20 cellular contexts compared by ENCODE assay signal in genomic region chr9:130772185-130772584, GRCh38.
"Had no signal": no experiment of that assay in that cellular context is flagged by ENCODE, and none has a peak within 500 bp of the region (broad histone marks: within the 10 kb centered on the region; RNA-seq: fewer than 3 reads in every experiment).

No MANE protein-coding gene starts in this region.

- H3K36me3 ChIP-seq: gastroesophageal sphincter, neutrophil, right atrium auricular region, stomach, thoracic aorta, transverse colon had no signal

- H3K27ac ChIP-seq: dorsolateral prefrontal cortex, gastroesophageal sphincter, neutrophil, right atrium auricular region, stomach, thoracic aorta had no signal

- H3K27ac Mint-ChIP-seq: immature natural killer cell; naive thymus-derived CD8-positive, alpha-beta T cell had no signal

- H3K27me3 Mint-ChIP-seq: naive thymus-derived CD8-positive, alpha-beta T cell had no signal

- H3K4me3 Mint-ChIP-seq: immature natural killer cell; naive thymus-derived CD8-positive, alpha-beta T cell had no signal

- ATAC-seq: esophagus mucosa; gastroesophageal sphincter; mucosa of descending colon; naive thymus-derived CD8-positive, alpha-beta T cell had no signal

- DNase-seq: cortex of kidney; dorsolateral prefrontal cortex; effector CD8-positive, alpha-beta T cell; foreskin fibroblast; glutamatergic neuron; immature natural killer cell; naive thymus-derived CD8-positive, alpha-beta T cell; posterior cingulate gyrus; small intestine; stimulated activated CD4-positive, alpha-beta T cell treated with anti-CD3 and anti-CD28 coated beads, Interleukin-12 subunit alpha, Interleukin-12 subunit beta, amount 100 ng/mL, for 4 hours; stimulated activated naive CD4-positive, alpha-beta T cell; stomach; substantia nigra; transverse colon had no signal

- H3K27me3 ChIP-seq: dorsolateral prefrontal cortex, gastroesophageal sphincter, neutrophil, right atrium auricular region, stomach, transverse colon had no signal

- H3K4me3 ChIP-seq: dorsolateral prefrontal cortex, gastroesophageal sphincter, mucosa of descending colon, right atrium auricular region, stomach, thoracic aorta, transverse colon had no signal

- H3K9me3 ChIP-seq: gastroesophageal sphincter, mucosa of descending colon, neutrophil, thoracic aorta, transverse colon had no signal
